ENCODE assay signal across 13 cellular contexts in the genomic region with DNA sequence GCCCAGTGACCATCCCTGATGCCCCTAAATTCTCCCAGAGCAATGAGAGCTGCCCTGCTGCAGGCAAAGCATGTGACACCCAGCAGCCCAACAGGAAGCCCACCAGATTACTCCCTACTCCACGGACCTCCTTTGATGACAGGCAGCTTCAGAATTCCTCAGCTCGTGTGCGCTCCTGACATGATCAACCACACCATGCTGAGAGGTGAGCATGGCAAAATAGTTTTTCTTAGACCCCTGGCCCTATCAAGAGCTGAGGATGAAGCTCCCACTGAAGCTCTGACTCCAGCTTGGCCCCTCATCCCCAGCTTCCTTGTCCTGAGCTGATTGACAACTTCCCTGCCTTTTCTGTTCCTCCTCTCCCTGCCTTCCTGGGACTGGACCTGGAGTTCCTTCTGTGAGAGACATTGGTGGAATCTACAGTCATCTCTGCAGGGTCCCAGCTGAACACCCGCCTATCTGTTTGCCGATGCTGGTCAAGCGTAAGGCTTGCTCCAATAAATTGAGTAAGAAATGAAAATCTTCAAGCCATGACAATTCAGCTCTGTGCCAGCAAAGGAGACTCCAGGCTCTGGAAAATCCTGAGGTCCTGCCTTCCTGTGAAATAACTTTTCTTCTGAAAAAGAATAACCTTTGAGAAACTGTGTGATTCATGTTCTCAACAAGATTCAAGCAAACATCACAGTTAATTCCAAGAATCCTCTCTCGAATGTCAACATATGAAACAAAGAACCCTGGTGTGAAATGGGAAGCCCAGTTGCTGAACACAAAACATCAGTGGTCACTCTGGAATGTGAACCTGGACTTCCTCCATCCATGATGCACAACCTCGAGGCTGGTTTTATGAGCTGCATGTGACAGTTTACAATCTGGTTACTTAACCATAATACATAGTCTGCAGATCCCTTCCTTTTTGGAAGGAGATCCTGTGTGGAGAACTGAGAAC.
DNase-seq lines count a peak whose midpoint lies in the region; ATAC-seq and TF ChIP-seq lines count a peak whose summit lies in the region.
"Had no signal": no experiment of that assay in that cellular context is flagged by ENCODE, and none has a peak within 500 bp of the region (broad histone marks: within the 10 kb centered on the region; RNA-seq: fewer than 3 reads in every experiment).

No MANE protein-coding gene starts in this region.

- in situ Hi-C loops in SK-MEL-5 (cut with HindIII; ENCODE audit: low pct_unique_long_range_greater_than_20kb, low sequenced_read_pairs): no loop called here

- H3K9me3 ChIP-seq in sigmoid colon: no peaks in the 10 kb centered on the region
- H3K9me3 ChIP-seq: heart left ventricle had no signal

- DNase-seq in GM03348 (ENCODE audit: low spot score): peak; percentile 89
- peak; percentile 94 for DNase-seq in SK-MEL-5 (ENCODE audit: low read depth, low spot score)
- peak; percentile 99 for DNase-seq in fibroblast of mammary gland (ENCODE audit: low read depth)
- DNase-seq in sigmoid colon: peak; percentile 77
- DNase-seq in hypothalamus (lab: John Stamatoyannopoulos, UW): no peak
- DNase-seq: heart left ventricle, NCI-H1930, nephron progenitor cell, T-cell had no signal

- H3K27me3 ChIP-seq in sigmoid colon: no peaks in the 10 kb centered on the region

- ATAC-seq in HG03460 (IDR thresholded peaks at IDR 0.05; ENCODE audit: unreplicated experiment) (no peak), GM18861 (IDR thresholded peaks at IDR 0.05; ENCODE audit: unreplicated experiment) (no peak), GM18873 (IDR thresholded peaks at IDR 0.05; ENCODE audit: low FRiP score, unreplicated experiment) (no peak)
- ATAC-seq: activated T-helper 17 cell treated with anti-CD3 and anti-CD28 coated beads, Interleukin-2, amount 50 U/mL, for 72 hours; heart left ventricle; T-cell had no signal

- peaks cover 0 to 15% (median 7%) of the 10 kb centered on the region in 4 donors for H3K4me1 ChIP-seq in sigmoid colon
- H3K4me1 ChIP-seq: heart left ventricle had no signal

- no peak for TF ChIP-seq POLR2A in sigmoid colon (IDR thresholded peaks at IDR 0.05)

- peak overlapping the region in 3 of 4 donors; percentile 1 to 33 (median 31) for H3K27ac ChIP-seq in sigmoid colon
- H3K27ac ChIP-seq: heart left ventricle had no signal

- 73 to 77% methylated on average over 8 of the region's 8 CpGs for WGBS in sigmoid colon, 2 donors

- TF ChIP-seq CTCF in fibroblast of mammary gland (conservative IDR thresholded peaks at IDR 0.05; ENCODE audit: control insufficient read depth, insufficient read depth, low read depth, low read length) (no peak), sigmoid colon (IDR thresholded peaks at IDR 0.05) (no peak)

- H3K4me3 ChIP-seq in fibroblast of mammary gland (ENCODE audit: control insufficient read depth, low read depth, low read length): no peak overlapping the region
- H3K4me3 ChIP-seq in sigmoid colon: no peak overlapping the region
- H3K4me3 ChIP-seq: heart left ventricle had no signal

- no peaks in the 10 kb centered on the region for H3K36me3 ChIP-seq in sigmoid colon
- H3K36me3 ChIP-seq: heart left ventricle had no signal

- peak in 2 of 4 donors; percentile 12 to 59 for TF ChIP-seq EP300 in sigmoid colon (IDR thresholded peaks at IDR 0.05)

- intact Hi-C loops in sigmoid colon (cut with DNase I): no loop called here

Comparison
In these comparisons a context has a peak if more than half of its experiments do, and no peak if none do; other contexts are left out.
1. DNase-seq: peak in GM03348 (single experiment), SK-MEL-5 (single experiment), fibroblast of mammary gland (single experiment) and sigmoid colon (single experiment); none in hypothalamus (0 of 51).